In genomic region chr17:29807520-29808361, GRCh38 we compare ENCODE assay signal across 8 cellular contexts.
A peak's percentile ranks its signal among the peaks of the same experiment; 100 is the strongest.
DNase-seq lines count a peak whose midpoint lies in the region; ATAC-seq, FAIRE-seq and TF ChIP-seq lines count a peak whose summit lies in the region.

No MANE protein-coding gene starts in this region.

- WGBS in pancreas, 2 donors = 60 to 64% methylated on average over 13 to 14 of the region's 14 CpGs
- WGBS in upper lobe of left lung, 2 donors = 41 to 59% methylated on average over 14 of the region's 14 CpGs

- H3K9me3 ChIP-seq in pancreas (no peaks in the 10 kb centered on the region), upper lobe of left lung (no peaks in the 10 kb centered on the region)

- H3K4me1 ChIP-seq in pancreas = no peaks in the 10 kb centered on the region
- peaks cover 0 to 9% (median 0%) of the 10 kb centered on the region in 4 donors for H3K4me1 ChIP-seq in upper lobe of left lung

- DNase-seq in DMS114 treated with DMSO at 0.1 percent for 48 hours (lab: John Stamatoyannopoulos, UW; ENCODE audit: unreplicated experiment) (peak; percentile 60), KG1 (lab: John Stamatoyannopoulos, UW) (peak; percentile 30), globus pallidus (ENCODE audit: low spot score) (peak; percentile 74), pancreas (peak in 5 of 6 donors; percentile 30 to 74 (median 52)), upper lobe of left lung (peak in 1 of 2 donors; percentile 65)
- peak; percentile 87 for DNase-seq in activated naive CD4-positive, alpha-beta T cell treated with anti-CD3 and anti-CD28 coated beads for 36 hours

- TF ChIP-seq POLR2A in upper lobe of left lung (IDR thresholded peaks at IDR 0.05) = no peak

- no peaks in the 10 kb centered on the region for H3K36me3 Mint-ChIP-seq in activated naive CD4-positive, alpha-beta T cell treated with anti-CD3 and anti-CD28 coated beads for 36 hours (ENCODE audit: low read depth)

- H3K27me3 Mint-ChIP-seq in activated naive CD4-positive, alpha-beta T cell treated with anti-CD3 and anti-CD28 coated beads for 36 hours (ENCODE audit: low read depth) = no peaks in the 10 kb centered on the region

- H3K27ac ChIP-seq in pancreas (no peak overlapping the region), upper lobe of left lung (peak overlapping the region in 3 of 4 donors; percentile 6 to 70 (median 57))

- peak; percentile 81 for FAIRE-seq in pancreas (lab: Jason Lieb, UNC)

- peak; percentile 95 for ATAC-seq in SK-N-SH treated with all-trans-retinoic acid at 6 μM for 48 hours
- ATAC-seq in pancreas = peak; percentile 84 to 96 (median 92)
- peak; percentile 83 to 89 for ATAC-seq in upper lobe of left lung (ENCODE audit: low FRiP score in 2 of 2)
- no peak for ATAC-seq in GM19455 (IDR thresholded peaks at IDR 0.05; ENCODE audit: unreplicated experiment)

- peak; percentile 51 to 67 (median 61) for TF ChIP-seq CTCF in pancreas (IDR thresholded peaks at IDR 0.05)
- TF ChIP-seq CTCF in upper lobe of left lung (IDR thresholded peaks at IDR 0.05) = peak; percentile 66 to 82 (median 76)

- no peaks in the 10 kb centered on the region for H3K9me3 Mint-ChIP-seq in activated naive CD4-positive, alpha-beta T cell treated with anti-CD3 and anti-CD28 coated beads for 36 hours

- peaks cover 14% of the 10 kb centered on the region for H3K4me1 Mint-ChIP-seq in activated naive CD4-positive, alpha-beta T cell treated with anti-CD3 and anti-CD28 coated beads for 36 hours (ENCODE audit: low read depth)

- H3K27me3 ChIP-seq in pancreas = no peaks in the 10 kb centered on the region
- no peaks in the 10 kb centered on the region for H3K27me3 ChIP-seq in upper lobe of left lung

- H3K36me3 ChIP-seq in pancreas (no peaks in the 10 kb centered on the region), upper lobe of left lung (no peaks in the 10 kb centered on the region)

- no peak overlapping the region for H3K4me3 Mint-ChIP-seq in activated naive CD4-positive, alpha-beta T cell treated with anti-CD3 and anti-CD28 coated beads for 36 hours

- intact Hi-C loops in activated naive CD4-positive, alpha-beta T cell treated with anti-CD3 and anti-CD28 coated beads for 36 hours (cut with micrococcal nuclease) = loop anchor here (1.0 to 5.0 kb wide), 5 partner anchors 124 to 285 kb away; no protein-coding TSS in a partner anchor
- intact Hi-C loops in pancreas (cut with DNase I) = loop anchor here in 2 of 3 donors (5.0 to 10.0 kb wide), 3 partner anchors 125 to 217 kb away; partner anchors contain the start of gene SSH2 (in 2 of the 2)

- no peak overlapping the region for H3K27ac Mint-ChIP-seq in activated naive CD4-positive, alpha-beta T cell treated with anti-CD3 and anti-CD28 coated beads for 36 hours

- CTCF ChIA-PET in activated naive CD4-positive, alpha-beta T cell treated with anti-CD3 and anti-CD28 coated beads for 36 hours (lab: Charles Lee) = interaction anchor here (0.6 to 12.1 kb wide), 33 partner anchors 10 to 732 kb away, joined by 3 to 213 read pairs (median 5); partner anchors contain the start of gene SSH2

- H3K4me3 ChIP-seq in pancreas (no peak overlapping the region), upper lobe of left lung (peak overlapping the region in 2 of 4 donors; percentile 26 to 36)

- no peak for TF ChIP-seq EP300 in upper lobe of left lung (IDR thresholded peaks at IDR 0.05)

TF ChIP-seq in SK-N-SH treated with all-trans-retinoic acid at 6 μM for 48 hours, 23 proteins besides CTCF, POLR2A, EP300 and RAD21:
- TF ChIP-seq GLIS3 (CRISPR knock-in tag; IDR thresholded peaks at IDR 0.05) (no peak), ZFP3 (CRISPR knock-in tag; IDR thresholded peaks at IDR 0.05) (no peak), POU6F1 (CRISPR knock-in tag; IDR thresholded peaks at IDR 0.05; ENCODE audit: borderline replicate concordance, low read depth) (no peak), TCF4 (CRISPR knock-in tag; IDR thresholded peaks at IDR 0.05; ENCODE audit: borderline replicate concordance) (no peak), ZNF70 (CRISPR knock-in tag; IDR thresholded peaks at IDR 0.05) (no peak), ESRRG (CRISPR knock-in tag; IDR thresholded peaks at IDR 0.05) (no peak), TOX (CRISPR knock-in tag; IDR thresholded peaks at IDR 0.05; ENCODE audit: borderline replicate concordance) (no peak), PATZ1 (CRISPR knock-in tag; IDR thresholded peaks at IDR 0.05; ENCODE audit: borderline replicate concordance) (no peak), ZFP30 (CRISPR knock-in tag; IDR thresholded peaks at IDR 0.05) (no peak), CSDC2 (CRISPR knock-in tag; IDR thresholded peaks at IDR 0.05) (no peak), BACH2 (CRISPR knock-in tag; IDR thresholded peaks at IDR 0.05; ENCODE audit: borderline replicate concordance) (no peak)

Comparison
In these comparisons a context has a peak if more than half of its experiments do, and no peak if none do; other contexts are left out.
1. H3K27ac ChIP-seq: peak in upper lobe of left lung (3 of 4); none in pancreas (0 of 4).